25 cellular contexts compared by ENCODE assay signal in the genomic region with DNA sequence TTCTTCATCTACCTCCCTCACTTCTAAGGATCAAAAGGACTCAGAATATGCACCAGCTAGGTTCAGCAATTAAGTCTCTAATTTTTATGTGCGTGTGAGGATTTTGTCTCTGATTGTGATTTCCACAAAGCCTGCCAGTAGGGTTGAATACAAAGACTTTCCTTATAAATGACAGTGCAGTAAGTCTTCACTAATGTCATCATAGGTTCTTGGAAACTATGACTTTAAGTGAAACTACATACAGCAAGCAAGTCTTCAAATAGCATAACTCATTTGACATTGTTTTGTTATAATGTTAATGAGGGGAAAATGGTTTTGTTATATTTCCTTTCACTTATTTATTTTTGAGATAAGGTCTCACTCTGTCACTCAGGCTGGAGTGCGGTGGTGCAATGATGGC.
"Had no signal": no experiment of that assay in that cellular context is flagged by ENCODE, and none has a peak within 500 bp of the region (broad histone marks: within the 10 kb centered on the region; RNA-seq: fewer than 3 reads in every experiment).

No MANE protein-coding gene starts in this region.

- ATAC-seq: naive thymus-derived CD4-positive, alpha-beta T cell; natural killer cell; psoas muscle; right cardiac atrium; right lobe of liver; stimulated activated effector memory CD8-positive, alpha-beta T cell treated with anti-CD3 and anti-CD28 coated beads, Interleukin-12 subunit alpha, Interleukin-12 subunit beta, amount 100 ng/mL, for 72 hours; stimulated activated naive CD8-positive, alpha-beta T cell treated with anti-CD3 and anti-CD28 coated beads, Interleukin-15, amount 100 ng/mL, for 72 hours; stimulated activated naive CD8-positive, alpha-beta T cell treated with anti-CD3 and anti-CD28 coated beads, Interleukin-15, Interleukin-2, amounts not matched to agents 100 U/mL and 50 U/mL, for 24 hours had no signal

- DNase-seq: naive thymus-derived CD4-positive, alpha-beta T cell; natural killer cell; occipital lobe; ovary; posterior cingulate gyrus; psoas muscle; right cardiac atrium; right lobe of liver; sigmoid colon; small intestine; stimulated activated CD4-positive, alpha-beta T cell treated with anti-CD3 and anti-CD28 coated beads, Interleukin-15, amount 100 ng/mL, for 24 hours; stimulated activated CD4-positive, alpha-beta T cell treated with anti-CD3 and anti-CD28 coated beads, Interleukin-2, amount 100 ng/mL, for 24 hours; stimulated activated CD4-positive, alpha-beta T cell treated with anti-CD3 and anti-CD28 coated beads, Interleukin-2, amount 100 ng/mL, for 48 hours; stimulated activated CD4-positive, alpha-beta T cell treated with anti-CD3 and anti-CD28 coated beads, Interleukin-4, amount 100 ng/mL, for 24 hours; stimulated activated naive CD8-positive, alpha-beta T cell treated with anti-CD3 and anti-CD28 coated beads, Interleukin-15, amount 100 ng/mL, for 72 hours; stimulated activated naive CD8-positive, alpha-beta T cell treated with anti-CD3 and anti-CD28 coated beads, Interleukin-15, Interleukin-2, amounts not matched to agents 100 U/mL and 50 U/mL, for 24 hours; substantia nigra; thyroid gland; trophoblast cell; upper lobe of left lung had no signal

- H3K4me3 Mint-ChIP-seq: naive thymus-derived CD4-positive, alpha-beta T cell; natural killer cell; nephron; neural progenitor cell; stimulated activated effector memory CD8-positive, alpha-beta T cell treated with anti-CD3 and anti-CD28 coated beads, Interleukin-12 subunit alpha, Interleukin-12 subunit beta, amount 100 ng/mL, for 72 hours; stimulated activated naive CD8-positive, alpha-beta T cell treated with anti-CD3 and anti-CD28 coated beads, Interleukin-15, amount 100 ng/mL, for 72 hours had no signal

- H3K9me3 Mint-ChIP-seq: nephron, neural progenitor cell had no signal

- FAIRE-seq: small intestine, urothelium cell line had no signal

- H3K27me3 Mint-ChIP-seq: progenitor cell of endocrine pancreas; stimulated activated naive CD8-positive, alpha-beta T cell treated with anti-CD3 and anti-CD28 coated beads, Interleukin-15, amount 100 ng/mL, for 72 hours had no signal

- H3K27ac Mint-ChIP-seq: naive thymus-derived CD4-positive, alpha-beta T cell; natural killer cell; nephron; neural progenitor cell; progenitor cell of endocrine pancreas; stimulated activated effector memory CD8-positive, alpha-beta T cell treated with anti-CD3 and anti-CD28 coated beads, Interleukin-12 subunit alpha, Interleukin-12 subunit beta, amount 100 ng/mL, for 72 hours; stimulated activated naive CD8-positive, alpha-beta T cell treated with anti-CD3 and anti-CD28 coated beads, Interleukin-15, amount 100 ng/mL, for 72 hours had no signal

- H3K4me1 Mint-ChIP-seq: naive thymus-derived CD4-positive, alpha-beta T cell; natural killer cell; nephron; neural progenitor cell; stimulated activated effector memory CD8-positive, alpha-beta T cell treated with anti-CD3 and anti-CD28 coated beads, Interleukin-12 subunit alpha, Interleukin-12 subunit beta, amount 100 ng/mL, for 72 hours; stimulated activated naive CD8-positive, alpha-beta T cell treated with anti-CD3 and anti-CD28 coated beads, Interleukin-15, amount 100 ng/mL, for 72 hours had no signal

- H3K36me3 Mint-ChIP-seq: naive thymus-derived CD4-positive, alpha-beta T cell; natural killer cell; neural progenitor cell; stimulated activated effector memory CD8-positive, alpha-beta T cell treated with anti-CD3 and anti-CD28 coated beads, Interleukin-12 subunit alpha, Interleukin-12 subunit beta, amount 100 ng/mL, for 72 hours had no signal
